Comparison of ENCODE assay signal across 9 cellular contexts in the genomic region with DNA sequence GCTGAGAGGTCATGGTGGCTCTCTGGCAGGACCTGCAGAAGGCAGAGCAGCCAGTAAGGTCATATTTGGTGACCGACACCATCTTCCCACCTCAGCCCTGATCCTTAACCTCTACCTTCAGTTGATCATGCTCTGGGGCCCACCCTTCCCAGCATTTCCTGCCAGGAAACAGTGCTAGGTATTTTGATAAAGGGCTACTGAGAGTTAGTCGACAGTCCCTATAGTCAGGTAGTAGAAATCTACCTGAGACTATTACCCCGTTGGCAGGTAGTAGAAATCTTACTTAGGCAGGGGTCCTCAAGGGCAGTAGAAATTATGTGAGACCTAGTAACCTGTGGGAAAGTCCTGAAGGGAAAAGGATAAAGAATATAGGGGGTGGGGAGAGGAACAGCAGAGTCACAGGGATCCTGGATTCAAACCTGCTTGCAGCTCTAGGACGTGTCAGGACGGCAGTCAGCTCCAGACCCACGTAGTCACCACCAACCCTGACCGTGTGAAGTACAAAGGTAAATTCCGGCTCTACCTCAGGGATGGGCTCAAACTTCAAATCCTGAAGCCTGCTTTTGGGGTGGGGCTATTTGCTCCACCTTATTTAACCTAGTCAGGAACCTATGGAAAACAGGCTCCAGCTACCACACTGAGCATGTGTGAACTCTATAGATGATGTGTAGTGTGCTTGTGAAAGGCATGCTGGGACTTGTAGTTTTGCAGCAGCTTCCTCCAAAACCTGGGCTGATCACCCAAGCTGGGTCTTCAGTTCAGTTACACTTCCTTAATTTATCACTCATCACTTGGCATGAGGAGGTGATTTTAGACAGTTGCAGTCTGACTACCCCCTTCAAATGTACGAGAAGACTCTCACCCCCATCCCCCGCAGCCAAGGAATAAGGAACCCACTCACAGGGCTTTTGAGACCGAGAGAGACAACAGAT. TPM values are rescaled to one million over a fixed set of nuclear protein-coding genes. Genes with fewer than 3 reads are reported as not detected.
A peak's percentile ranks its signal among the peaks of the same experiment; 100 is the strongest.
DNase-seq lines count a peak whose midpoint lies in the region; ATAC-seq and TF ChIP-seq lines count a peak whose summit lies in the region.
"Had no signal": no experiment of that assay in that cellular context is flagged by ENCODE, and none has a peak within 500 bp of the region (broad histone marks: within the 10 kb centered on the region; RNA-seq: fewer than 3 reads in every experiment).

A gene with protein sequence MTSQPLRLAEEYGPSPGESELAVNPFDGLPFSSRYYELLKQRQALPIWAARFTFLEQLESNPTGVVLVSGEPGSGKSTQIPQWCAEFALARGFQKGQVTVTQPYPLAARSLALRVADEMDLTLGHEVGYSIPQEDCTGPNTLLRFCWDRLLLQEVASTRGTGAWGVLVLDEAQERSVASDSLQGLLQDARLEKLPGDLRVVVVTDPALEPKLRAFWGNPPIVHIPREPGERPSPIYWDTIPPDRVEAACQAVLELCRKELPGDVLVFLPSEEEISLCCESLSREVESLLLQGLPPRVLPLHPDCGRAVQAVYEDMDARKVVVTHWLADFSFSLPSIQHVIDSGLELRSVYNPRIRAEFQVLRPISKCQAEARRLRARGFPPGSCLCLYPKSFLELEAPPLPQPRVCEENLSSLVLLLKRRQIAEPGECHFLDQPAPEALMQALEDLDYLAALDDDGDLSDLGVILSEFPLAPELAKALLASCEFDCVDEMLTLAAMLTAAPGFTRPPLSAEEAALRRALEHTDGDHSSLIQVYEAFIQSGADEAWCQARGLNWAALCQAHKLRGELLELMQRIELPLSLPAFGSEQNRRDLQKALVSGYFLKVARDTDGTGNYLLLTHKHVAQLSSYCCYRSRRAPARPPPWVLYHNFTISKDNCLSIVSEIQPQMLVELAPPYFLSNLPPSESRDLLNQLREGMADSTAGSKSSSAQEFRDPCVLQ (minus strand): TSS at position 515 of the 932 bp plus-strand sequence. CDS start 502 bp downstream, at position 13.

- H3K27ac Mint-ChIP-seq in T-helper 17 cell = peak within 1 kb of the TSS; percentile 41

- H3K27ac ChIP-seq in mesendoderm (ENCODE audit: low read depth, low read length) (no peak within 1 kb of the TSS), tibial artery (no peak within 1 kb of the TSS)

- WGBS in mesendoderm (ENCODE audit: extremely low coverage, insufficient coverage, low lambda C conversion rate) = no CpG with 5 or more reads among the region's 11 CpGs

- no peak within 1 kb of the TSS for H2BK15ac ChIP-seq in mesendoderm (replicated peaks; ENCODE audit: low read depth)

- no peak within 1 kb of the TSS for H3K4ac ChIP-seq in mesendoderm (ENCODE audit: low read depth, low read length)

- peaks cover 11% of the 10 kb centered on the region for H3K36me3 Mint-ChIP-seq in T-helper 17 cell (ENCODE audit: low read depth)

- H3K4me1 ChIP-seq in mesendoderm (ENCODE audit: control insufficient read depth, low read depth, low read length) (peaks cover 8% of the 10 kb centered on the region), tibial artery (peaks cover 0 to 21% (median 16%) of the 10 kb centered on the region in 4 donors)

- ATAC-seq in HG03103 (IDR thresholded peaks at IDR 0.05; ENCODE audit: low read depth, unreplicated experiment) = peak; percentile 36
- ATAC-seq in T-helper 17 cell = no peak
- no peak for ATAC-seq in HG02938 (IDR thresholded peaks at IDR 0.05; ENCODE audit: unreplicated experiment)
- ATAC-seq in HG02884 (IDR thresholded peaks at IDR 0.05; ENCODE audit: unreplicated experiment) = no peak

- H3K36me3 ChIP-seq in mesendoderm (ENCODE audit: control insufficient read depth, insufficient read depth, low read length) = peaks cover 6% of the 10 kb centered on the region
- peaks cover 21 to 32% (median 21%) of the 10 kb centered on the region in 3 donors for H3K36me3 ChIP-seq in tibial artery

- H3K56ac ChIP-seq in mesendoderm (ENCODE audit: low read length) = no peak within 1 kb of the TSS

- TF ChIP-seq CTCF in tibial artery (IDR thresholded peaks at IDR 0.05) = no peak

- H3K4me3 Mint-ChIP-seq in T-helper 17 cell = no peak within 1 kb of the TSS

- DNase-seq in EH (ENCODE audit: low read depth) (peak; percentile 51), T-helper 17 cell (no peak), mesendoderm (peak; percentile 84), tibial artery (no peak)
- no peak for DNase-seq in activated CD8-positive, alpha-beta memory T cell treated with anti-CD3 and anti-CD28 coated beads, Interleukin-2, amount 50 U/mL, for 48 hours

- H3K79me2 ChIP-seq in mesendoderm (ENCODE audit: control insufficient read depth, insufficient read depth, low read length) = peaks cover 16% of the 10 kb centered on the region

- H3K4me2 ChIP-seq in mesendoderm (ENCODE audit: low read length) = no peak within 1 kb of the TSS

- peaks cover 24% of the 10 kb centered on the region for H3K4me1 Mint-ChIP-seq in T-helper 17 cell

- no peak within 1 kb of the TSS for H3K9ac ChIP-seq in mesendoderm (ENCODE audit: low read length)

- peaks cover 16% of the 10 kb centered on the region for H3K79me1 ChIP-seq in mesendoderm (ENCODE audit: low read length)

- intact Hi-C loops in tibial artery (cut with DNase I; ENCODE audit: low total_unique reads) = loop anchor here (5.0 kb wide), 2 partner anchors 44 to 61 kb away; a partner anchor contains a TSS

- no peaks in the 10 kb centered on the region for H3K9me3 ChIP-seq in T-helper 17 cell (ENCODE audit: control insufficient read depth, low read length, poor library complexity, severe bottlenecking)
- H3K9me3 ChIP-seq in tibial artery = no peaks in the 10 kb centered on the region

- H2BK5ac ChIP-seq in mesendoderm (ENCODE audit: low read length) = no peak within 1 kb of the TSS

- no peak within 1 kb of the TSS for H4K5ac ChIP-seq in mesendoderm (ENCODE audit: low read length)

- H3K27me3 Mint-ChIP-seq in T-helper 17 cell = no peaks in the 10 kb centered on the region

- H3K18ac ChIP-seq in mesendoderm (ENCODE audit: low read length) = no peak within 1 kb of the TSS

- no peak within 1 kb of the TSS for H3K23ac ChIP-seq in mesendoderm (ENCODE audit: low read length)

- no peak within 1 kb of the TSS for H2BK120ac ChIP-seq in mesendoderm (ENCODE audit: low read depth, low read length)

- H3K4me3 ChIP-seq in mesendoderm (ENCODE audit: low read length) (no peak within 1 kb of the TSS), tibial artery (no peak within 1 kb of the TSS)

- H3K27me3 ChIP-seq in mesendoderm (ENCODE audit: insufficient read depth, low read length, poor library complexity) = no peaks in the 10 kb centered on the region
- H3K27me3 ChIP-seq in tibial artery = peaks cover 0 to 4% of the 10 kb centered on the region in 2 donors

- H2AK5ac ChIP-seq in mesendoderm (ENCODE audit: low read length) = no peak within 1 kb of the TSS

- H4K8ac ChIP-seq in mesendoderm (ENCODE audit: low read depth, low read length) = no peak within 1 kb of the TSS

RNA-seq across cellular contexts. Expression of the gene that starts here (rescaled TPM):
- total RNA-seq in T-helper 17 cell = under 1 TPM in 1 of 2 donors, not detected in 1; 0.23 TPM
- polyA plus RNA-seq in mesendoderm (2013, experiment 1 of 2) = 0.29 TPM
- 0.20 TPM for polyA plus RNA-seq in mesendoderm (2013, experiment 2 of 2)
- total RNA-seq: LHCN-M2 had no signal

Comparison
In these comparisons a context has a peak if more than half of its experiments do, and no peak if none do; other contexts are left out.
1. DNase-seq: peak in EH (single experiment) and mesendoderm (single experiment); none in T-helper 17 cell (0 of 3), activated CD8-positive, alpha-beta memory T cell treated with anti-CD3 and anti-CD28 coated beads, Interleukin-2, amount 50 U/mL, for 48 hours (single experiment) and tibial artery (0 of 2).